In the genomic region with DNA sequence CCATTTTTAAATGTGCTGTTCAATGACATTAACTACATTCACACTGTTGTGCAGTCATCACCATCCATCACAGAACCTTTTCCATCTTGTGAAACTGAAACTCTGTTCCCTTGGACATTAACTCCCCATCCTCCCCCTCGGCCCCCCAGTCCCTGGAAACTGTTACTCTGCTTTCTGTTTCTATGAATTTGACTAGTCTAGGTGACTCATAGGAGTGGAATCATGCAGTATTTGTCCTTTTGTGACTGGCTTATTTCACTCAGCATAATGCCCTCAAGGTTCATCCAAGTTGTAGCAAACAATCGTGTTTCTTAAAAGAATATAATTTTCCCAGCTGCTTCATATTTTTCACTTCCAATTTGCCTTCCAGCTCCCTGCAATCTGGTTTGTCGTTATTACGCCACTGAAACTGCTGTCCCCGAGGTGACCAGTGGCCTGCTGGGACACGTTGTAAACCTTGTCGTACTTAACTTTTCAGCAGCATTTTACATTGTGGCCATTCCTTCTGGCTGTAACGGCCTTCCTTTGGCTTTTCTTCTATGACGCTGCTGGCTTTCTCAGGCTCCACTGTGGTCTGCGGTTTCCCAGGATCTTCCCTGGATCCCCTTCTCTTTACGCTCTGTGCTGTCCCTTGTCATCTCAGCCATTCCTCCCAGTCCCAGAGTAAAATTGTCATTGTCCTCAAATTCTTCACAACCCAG, we compare ENCODE assay signal across 9 cellular contexts.
DNase-seq lines count a peak whose midpoint lies in the region; ATAC-seq, FAIRE-seq and TF ChIP-seq lines count a peak whose summit lies in the region.
"Had no signal": no experiment of that assay in that cellular context is flagged by ENCODE, and none has a peak within 500 bp of the region (broad histone marks: within the 10 kb centered on the region; RNA-seq: fewer than 3 reads in every experiment).

No MANE protein-coding gene starts in this region.

- H3K36me3 ChIP-seq in Peyer's patch: no peaks in the 10 kb centered on the region
- peaks cover 11% of the 10 kb centered on the region for H3K36me3 ChIP-seq in mammary epithelial cell (ENCODE audit: insufficient read depth, low read length)
- no peaks in the 10 kb centered on the region for H3K36me3 ChIP-seq in mesendoderm (ENCODE audit: control insufficient read depth, insufficient read depth, low read length)

- in situ Hi-C loops in mammary epithelial cell (cut with MboI; ENCODE audit: low sequenced_read_pairs in 2 of 2): no loop called here

- 3% methylated on average over 11 of the region's 11 CpGs for WGBS in mammary epithelial cell (ENCODE audit: low coverage, missing lambda C conversion rate)
- WGBS in mesendoderm (ENCODE audit: extremely low coverage, insufficient coverage, low lambda C conversion rate): no CpG with 5 or more reads among the region's 11 CpGs

- H3K18ac ChIP-seq in mesendoderm (ENCODE audit: low read length): no peak overlapping the region

- peak overlapping the region; percentile 37 for H2AFZ ChIP-seq in mammary epithelial cell (ENCODE audit: low read depth, low read length)

- no peaks in the 10 kb centered on the region for H3K79me1 ChIP-seq in mesendoderm (ENCODE audit: low read length)

- H3K4me3 ChIP-seq in Peyer's patch (no peak overlapping the region), mammary epithelial cell (replicated peaks in 1 of 3; ENCODE audit: insufficient read depth in 1 of 3, low read depth in 2 of 3, low read length in 3 of 3) (no peak overlapping the region), mesendoderm (ENCODE audit: low read length) (no peak overlapping the region)

- H3K9me3 ChIP-seq in Peyer's patch (no peaks in the 10 kb centered on the region), mammary epithelial cell (replicated peaks; ENCODE audit: insufficient read depth, low read length) (no peaks in the 10 kb centered on the region)

- peak overlapping the region; percentile 17 for H3K56ac ChIP-seq in mesendoderm (ENCODE audit: low read length)

- H3K79me2 ChIP-seq in mammary epithelial cell (ENCODE audit: insufficient read depth, low read length): peaks cover 7% of the 10 kb centered on the region
- H3K79me2 ChIP-seq in mesendoderm (ENCODE audit: control insufficient read depth, insufficient read depth, low read length): no peaks in the 10 kb centered on the region

- H3K23ac ChIP-seq in mesendoderm (ENCODE audit: low read length): no peak overlapping the region

- H2BK120ac ChIP-seq in mesendoderm (ENCODE audit: low read depth, low read length): no peak overlapping the region

- dilution Hi-C loops in mammary epithelial cell (cut with HindIII; ENCODE audit: low sequenced_read_pairs): no loop called here

- FAIRE-seq in GM19239 (lab: Jason Lieb, UNC): no peak

- no peaks in the 10 kb centered on the region for H3K9me3 Mint-ChIP-seq in nephron progenitor cell

- no peak overlapping the region for H2AK5ac ChIP-seq in mesendoderm (ENCODE audit: low read length)

- H4K20me1 ChIP-seq in mammary epithelial cell (ENCODE audit: insufficient read depth, low read length): no peaks in the 10 kb centered on the region

- CTCF ChIA-PET in mammary epithelial cell (lab: Charles Lee; ENCODE audit: low non-redundant PET): no interaction called here

- DNase-seq in Peyer's patch (no peak), mammary epithelial cell (peak; percentile 77), mesendoderm (peak; percentile 75), nephron progenitor cell (no peak), GM19239 (ENCODE audit: insufficient read length, low spot score) (no peak)

- H4K5ac ChIP-seq in mesendoderm (ENCODE audit: low read length): no peak overlapping the region

- H3K9ac ChIP-seq in mammary epithelial cell (ENCODE audit: insufficient read depth, low read length) (peak overlapping the region; percentile 53), mesendoderm (ENCODE audit: low read length) (no peak overlapping the region)

- H3K27ac Mint-ChIP-seq in nephron progenitor cell: no peak overlapping the region

- H3K36me3 Mint-ChIP-seq in nephron progenitor cell (ENCODE audit: low read depth): peaks cover 5% of the 10 kb centered on the region

- H3K4me1 ChIP-seq in Peyer's patch (peaks cover 0 to 4% (median 0%) of the 10 kb centered on the region in 4 donors), mammary epithelial cell (ENCODE audit: insufficient read depth, low read length) (peaks cover 33% of the 10 kb centered on the region), mesendoderm (ENCODE audit: control insufficient read depth, low read depth, low read length) (peaks cover 2% of the 10 kb centered on the region)

- peaks cover 8% of the 10 kb centered on the region for H3K4me1 Mint-ChIP-seq in nephron progenitor cell

- no peak for ATAC-seq in HG03432 (IDR thresholded peaks at IDR 0.05; ENCODE audit: unreplicated experiment)
- no peak for ATAC-seq in HG03025 (IDR thresholded peaks at IDR 0.05; ENCODE audit: low FRiP score, unreplicated experiment)

- no peak overlapping the region for H4K8ac ChIP-seq in mesendoderm (ENCODE audit: low read depth, low read length)

- H3K27me3 ChIP-seq in Peyer's patch (no peaks in the 10 kb centered on the region), mammary epithelial cell (ENCODE audit: insufficient read depth, low read length) (no peaks in the 10 kb centered on the region), mesendoderm (ENCODE audit: insufficient read depth, low read length, poor library complexity) (no peaks in the 10 kb centered on the region)

- no peak overlapping the region for H2BK15ac ChIP-seq in mesendoderm (replicated peaks; ENCODE audit: low read depth)

- TF ChIP-seq CTCF in Peyer's patch (IDR thresholded peaks at IDR 0.05) (no peak), mammary epithelial cell (conservative IDR thresholded peaks at IDR 0.05 in 1 of 2, IDR thresholded peaks at IDR 0.05 in 1 of 2; ENCODE audit: extremely low read depth in 1 of 2, insufficient read depth in 1 of 2, low read depth in 1 of 2, low read length in 2 of 2) (no peak), nephron progenitor cell (IDR thresholded peaks at IDR 0.05) (no peak)

- H3K4ac ChIP-seq in mesendoderm (ENCODE audit: low read depth, low read length): no peak overlapping the region

- H3K27ac ChIP-seq in Peyer's patch (peak overlapping the region; percentile 23 to 72 (median 36)), mammary epithelial cell (ENCODE audit: insufficient read depth, low read depth, low read length) (peak overlapping the region; percentile 79), mesendoderm (ENCODE audit: low read depth, low read length) (peak overlapping the region; percentile 3), temporal lobe (ENCODE audit: low read depth, low read length) (peak overlapping the region; percentile 34)
- H3K27ac ChIP-seq: HL-60 had no signal

- peak overlapping the region; percentile 72 for H3K4me2 ChIP-seq in mammary epithelial cell (ENCODE audit: insufficient read depth, low read depth, low read length)
- no peak overlapping the region for H3K4me2 ChIP-seq in mesendoderm (ENCODE audit: low read length)

- no peak overlapping the region for H3K4me3 Mint-ChIP-seq in nephron progenitor cell

- no TSS peak for BruUV-seq in mammary epithelial cell (replicated peaks; lab: Mats Ljungman, UMichigan)

- TF ChIP-seq POLR2A in Peyer's patch (IDR thresholded peaks at IDR 0.05): no peak

- H2BK5ac ChIP-seq in mesendoderm (ENCODE audit: low read length): no peak overlapping the region

- intact Hi-C loops in mammary epithelial cell (cut with micrococcal nuclease): loop anchor here (2.0 kb wide), 2 partner anchors 145 to 277 kb away; partner anchors contain the start of genes INTS6 and WDFY2

- no peaks in the 10 kb centered on the region for H3K27me3 Mint-ChIP-seq in nephron progenitor cell (ENCODE audit: low read depth, poor library complexity)

Comparison
In these comparisons a context has a peak if more than half of its experiments do, and no peak if none do; other contexts are left out.
1. DNase-seq: peak in mammary epithelial cell (single experiment) and mesendoderm (single experiment); none in Peyer's patch (0 of 3), nephron progenitor cell (single experiment) and GM19239 (single experiment).
2. H3K27ac ChIP-seq: peak in every context shown above with its lines; median percentile 79 in mammary epithelial cell; 36 in Peyer's patch; 34 in temporal lobe; 3 in mesendoderm.